Comparison of ENCODE assay signal across 8 cellular contexts in the genomic region with DNA sequence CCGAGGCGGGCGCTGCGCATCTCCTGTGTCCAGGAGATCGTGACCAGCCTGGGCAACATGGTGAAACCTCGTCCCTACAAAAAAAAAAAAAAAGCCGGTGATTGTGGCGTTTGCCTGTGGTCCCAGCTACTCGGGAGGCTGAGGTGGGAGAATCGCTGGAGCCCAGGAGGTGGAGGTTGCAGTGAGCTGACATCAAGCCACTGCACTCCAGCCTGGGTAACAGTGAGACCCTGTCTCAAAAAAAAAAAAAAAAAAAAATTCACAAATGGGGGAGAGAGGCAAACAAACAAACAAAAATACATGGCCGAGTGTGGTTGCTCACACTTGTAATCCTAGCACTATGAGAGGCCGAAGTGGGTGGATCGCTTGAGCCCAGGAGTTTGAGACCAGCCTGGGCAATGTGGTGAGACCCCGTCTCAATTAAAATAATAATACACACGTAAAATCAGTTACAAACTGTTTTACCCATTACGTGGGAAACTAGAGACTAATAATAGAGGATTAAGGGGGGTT. TPM values are rescaled to one million over a fixed set of nuclear protein-coding genes. Genes with fewer than 3 reads are reported as not detected.
DNase-seq lines count a peak whose midpoint lies in the region; ATAC-seq and TF ChIP-seq lines count a peak whose summit lies in the region.

No MANE protein-coding gene starts in this region.

- no peak overlapping the region for H3K18ac ChIP-seq in neuronal stem cell (ENCODE audit: low read length)

- peaks cover 23 to 50% (median 36%) of the 10 kb centered on the region in 4 donors for H3K4me1 Mint-ChIP-seq in CD4-positive, alpha-beta memory T cell

- H3K4me2 ChIP-seq in OCI-LY1 (ENCODE audit: low read length) (peak overlapping the region; percentile 66), neuronal stem cell (ENCODE audit: insufficient read depth, low read length, poor library complexity, severe bottlenecking) (peak overlapping the region; percentile 59)

- TF ChIP-seq CTCF in OCI-LY1 (IDR thresholded peaks at IDR 0.05; ENCODE audit: low read length), result no peak

- no peak overlapping the region for H2BK15ac ChIP-seq in neuronal stem cell (ENCODE audit: low read length)

- no CpG with 5 or more reads among the region's 16 CpGs for WGBS in neuronal stem cell (ENCODE audit: extremely low coverage in 2 of 2, insufficient read length in 2 of 2, insufficient replicate concordance in 1 of 2), 2 donors

- peaks cover 22 to 28% of the 10 kb centered on the region in 2 donors for H3K36me3 Mint-ChIP-seq in CD4-positive, alpha-beta memory T cell

- no peak overlapping the region for H3K4ac ChIP-seq in neuronal stem cell (ENCODE audit: low read length)

- POLR2A ChIA-PET in CD4-positive, alpha-beta memory T cell (lab: Charles Lee; ENCODE audit: partially characterized antibody), result interaction anchor here (0.7 to 3.8 kb wide), 7 partner anchors 16 to 360 kb away, joined by 3 to 28 read pairs (median 4); partner anchors contain the start of genes ANGEL2, FLVCR1 and NENF

- H3K9ac ChIP-seq in OCI-LY1 (ENCODE audit: low read length), result peak overlapping the region; percentile 81
- H3K9ac ChIP-seq in endocrine pancreas (ENCODE audit: control insufficient read depth, insufficient read depth, low read length), result peak overlapping the region; percentile 100
- peak overlapping the region; percentile 78 for H3K9ac ChIP-seq in neuronal stem cell (ENCODE audit: low read depth, low read length, poor library complexity)

- H4K20me1 ChIP-seq in OCI-LY1 (ENCODE audit: insufficient read depth, low read length), result no peaks in the 10 kb centered on the region

- no peaks in the 10 kb centered on the region for H3K9me3 ChIP-seq in CD4-positive, alpha-beta memory T cell (ENCODE audit: control insufficient read depth in 1 of 2, low read length in 2 of 2)
- no peaks in the 10 kb centered on the region for H3K9me3 ChIP-seq in OCI-LY1 (ENCODE audit: low read length)
- no peaks in the 10 kb centered on the region for H3K9me3 ChIP-seq in endocrine pancreas (ENCODE audit: control insufficient read depth, low read length)
- H3K9me3 ChIP-seq in neuronal stem cell (replicated peaks in 1 of 2; ENCODE audit: control insufficient read depth in 2 of 2, insufficient read depth in 1 of 2, low read depth in 1 of 2, low read length in 2 of 2), result no peaks in the 10 kb centered on the region

- no peak overlapping the region for H3K23ac ChIP-seq in neuronal stem cell (ENCODE audit: low read depth, low read length, poor library complexity)

- peak overlapping the region; percentile 92 to 99 (median 96) for H3K4me3 Mint-ChIP-seq in CD4-positive, alpha-beta memory T cell

- H4K8ac ChIP-seq in neuronal stem cell (ENCODE audit: low read depth, low read length), result no peak overlapping the region

- H3F3A ChIP-seq in OCI-LY1 (ENCODE audit: insufficient read depth, low read length), result no peaks in the 10 kb centered on the region

- peak overlapping the region; percentile 82 for H3K27ac ChIP-seq in CD4-positive, alpha-beta memory T cell (ENCODE audit: low read depth, low read length)
- H3K27ac ChIP-seq in OCI-LY1 (ENCODE audit: low read depth, low read length, poor library complexity, severe bottlenecking) (peak overlapping the region; percentile 77), neuronal stem cell (replicated peaks; ENCODE audit: low read length) (no peak overlapping the region)

- H3K14ac ChIP-seq in neuronal stem cell (ENCODE audit: low read length), result no peak overlapping the region

- no peak overlapping the region for H2BK120ac ChIP-seq in neuronal stem cell (ENCODE audit: low read depth, low read length)

- H3K27me3 ChIP-seq in CD4-positive, alpha-beta memory T cell (ENCODE audit: insufficient read depth, low read length), result no peaks in the 10 kb centered on the region
- H3K27me3 ChIP-seq in OCI-LY1 (ENCODE audit: insufficient read depth, low read length), result no peaks in the 10 kb centered on the region
- no peaks in the 10 kb centered on the region for H3K27me3 ChIP-seq in endocrine pancreas (ENCODE audit: control insufficient read depth, insufficient read depth, low read length)
- no peaks in the 10 kb centered on the region for H3K27me3 ChIP-seq in neuronal stem cell (ENCODE audit: control insufficient read depth in 3 of 3, insufficient read depth in 3 of 3, low read depth in 1 of 3, low read length in 3 of 3)

- no peak overlapping the region for H4K91ac ChIP-seq in neuronal stem cell (ENCODE audit: low read depth, low read length, poor library complexity)

- H2BK5ac ChIP-seq in neuronal stem cell (ENCODE audit: low read length), result no peak overlapping the region

- peak overlapping the region; percentile 96 to 100 for H3K4me3 ChIP-seq in CD4-positive, alpha-beta memory T cell (ENCODE audit: low read length in 2 of 2)
- H3K4me3 ChIP-seq in OCI-LY1 (ENCODE audit: low read depth, low read length, poor library complexity, severe bottlenecking) (peak overlapping the region; percentile 82), endocrine pancreas (ENCODE audit: control insufficient read depth, insufficient read depth, low read length) (peak overlapping the region; percentile 99), neuronal stem cell (ENCODE audit: low read length in 2 of 2) (peak overlapping the region; percentile 89 to 90)

- no peaks in the 10 kb centered on the region for H3K27me3 Mint-ChIP-seq in CD4-positive, alpha-beta memory T cell

- H2AK5ac ChIP-seq in neuronal stem cell (ENCODE audit: low read depth, low read length), result no peak overlapping the region

- H2AFZ ChIP-seq in OCI-LY1 (ENCODE audit: low read length) (no peak overlapping the region; the same call in 1 of the 2 replicates), neuronal stem cell (ENCODE audit: low read length) (peak overlapping the region; percentile 95)

- no peak for ATAC-seq in GM21528 (IDR thresholded peaks at IDR 0.05; ENCODE audit: low FRiP score, unreplicated experiment)

- peaks cover 2% of the 10 kb centered on the region for H3K36me3 ChIP-seq in CD4-positive, alpha-beta memory T cell (ENCODE audit: insufficient read depth, low read length)
- H3K36me3 ChIP-seq in OCI-LY1 (ENCODE audit: insufficient read depth, low read length) (peaks cover 17% of the 10 kb centered on the region; the same call in 1 of the 2 replicates), endocrine pancreas (ENCODE audit: control insufficient read depth, insufficient read depth, low read length) (peaks cover 3% of the 10 kb centered on the region), neuronal stem cell (replicated peaks in 1 of 2; ENCODE audit: control insufficient read depth in 2 of 2, insufficient read depth in 2 of 2, low read length in 2 of 2) (peaks cover 0 to 38% of the 10 kb centered on the region in 2 donors)

- H3K9me2 ChIP-seq in OCI-LY1 (ENCODE audit: low read depth, low read length), result no peaks in the 10 kb centered on the region

- H3K4me1 ChIP-seq in CD4-positive, alpha-beta memory T cell (ENCODE audit: insufficient read depth, low read length), result peaks cover 48% of the 10 kb centered on the region
- H3K4me1 ChIP-seq in OCI-LY1 (ENCODE audit: insufficient read depth, low read length, severe bottlenecking), result peaks cover 46% of the 10 kb centered on the region
- peaks cover 8% of the 10 kb centered on the region for H3K4me1 ChIP-seq in endocrine pancreas (ENCODE audit: control insufficient read depth, insufficient read depth, low read length)
- peaks cover 0 to 2% of the 10 kb centered on the region in 2 donors for H3K4me1 ChIP-seq in neuronal stem cell (ENCODE audit: control insufficient read depth in 2 of 2, insufficient read depth in 1 of 2, low read depth in 1 of 2, low read length in 2 of 2)

- peak overlapping the region; percentile 94 to 98 (median 96) for H3K27ac Mint-ChIP-seq in CD4-positive, alpha-beta memory T cell

- H3K79me1 ChIP-seq in neuronal stem cell (ENCODE audit: low read depth, low read length), result peaks cover 4% of the 10 kb centered on the region

- peaks cover 24% of the 10 kb centered on the region for H3K79me2 ChIP-seq in OCI-LY1 (ENCODE audit: insufficient read depth, low read length)

- DNase-seq in CD4-positive, alpha-beta memory T cell, result no peak
- DNase-seq in neuronal stem cell (ENCODE audit: low spot score), result no peak
- no peak for DNase-seq in NCI-H1092 treated with DMSO at 0.1 percent for 48 hours (lab: John Stamatoyannopoulos, UW)
- DNase-seq in NCI-H1417 treated with DMSO at 0.1 percent for 48 hours (lab: John Stamatoyannopoulos, UW), result no peak
- no peak for DNase-seq in COLO668 (lab: John Stamatoyannopoulos, UW; ENCODE audit: unreplicated experiment)

- intact Hi-C loops in CD4-positive, alpha-beta memory T cell (cut with micrococcal nuclease), result loop anchor here (5.0 kb wide), 3 partner anchors 185 to 1535 kb away; partner anchors contain the start of genes ATF3 and RCOR3

- H2BK12ac ChIP-seq in neuronal stem cell (ENCODE audit: low read length), result no peak overlapping the region

- CTCF ChIA-PET in CD4-positive, alpha-beta memory T cell (lab: Charles Lee; ENCODE audit: partially characterized antibody), result interaction anchor here (1.0 to 2.6 kb wide), 8 partner anchors 9 to 756 kb away, joined by 3 to 13 read pairs (median 5); partner anchors contain the start of gene DTL

- peaks cover 0 to 6% (median 0%) of the 10 kb centered on the region in 8 donors for H3K9me3 Mint-ChIP-seq in CD4-positive, alpha-beta memory T cell

RNA-seq across cellular contexts. Expression of gene TATDN3, which starts 0.8 kb away (rescaled TPM):
- total RNA-seq in CD4-positive, alpha-beta memory T cell, result 10 to 100 TPM; 13.8 to 17.2 TPM
- 10 to 100 TPM; 18.5 to 18.9 TPM for polyA plus RNA-seq in CD4-positive, alpha-beta memory T cell
- 9.2 TPM for polyA plus RNA-seq in neuronal stem cell (2013, experiment 1 of 2)
- polyA plus RNA-seq in neuronal stem cell (2013, experiment 2 of 2), result 9.2 TPM

RNA-seq across cellular contexts. Expression of gene NSL1, which starts 0.9 kb away (rescaled TPM):
- total RNA-seq in CD4-positive, alpha-beta memory T cell, result 10 to 100 TPM; 38.0 to 38.5 TPM
- 10 to 100 TPM; 56.3 to 61.8 TPM for polyA plus RNA-seq in CD4-positive, alpha-beta memory T cell
- polyA plus RNA-seq in neuronal stem cell (2013, experiment 1 of 2), result 31.7 TPM
- polyA plus RNA-seq in neuronal stem cell (2013, experiment 2 of 2), result 32.6 TPM

RNA-seq across cellular contexts. Expression of gene SPATA45, which starts 55.0 kb away (rescaled TPM):
- total RNA-seq in CD4-positive, alpha-beta memory T cell, result not detected
- polyA plus RNA-seq in CD4-positive, alpha-beta memory T cell, result not detected
- polyA plus RNA-seq in neuronal stem cell (2013, experiment 1 of 2), result 0.24 TPM
- polyA plus RNA-seq in neuronal stem cell (2013, experiment 2 of 2), result 0.54 TPM
